3 cellular contexts compared by ENCODE assay signal in the genomic region with DNA sequence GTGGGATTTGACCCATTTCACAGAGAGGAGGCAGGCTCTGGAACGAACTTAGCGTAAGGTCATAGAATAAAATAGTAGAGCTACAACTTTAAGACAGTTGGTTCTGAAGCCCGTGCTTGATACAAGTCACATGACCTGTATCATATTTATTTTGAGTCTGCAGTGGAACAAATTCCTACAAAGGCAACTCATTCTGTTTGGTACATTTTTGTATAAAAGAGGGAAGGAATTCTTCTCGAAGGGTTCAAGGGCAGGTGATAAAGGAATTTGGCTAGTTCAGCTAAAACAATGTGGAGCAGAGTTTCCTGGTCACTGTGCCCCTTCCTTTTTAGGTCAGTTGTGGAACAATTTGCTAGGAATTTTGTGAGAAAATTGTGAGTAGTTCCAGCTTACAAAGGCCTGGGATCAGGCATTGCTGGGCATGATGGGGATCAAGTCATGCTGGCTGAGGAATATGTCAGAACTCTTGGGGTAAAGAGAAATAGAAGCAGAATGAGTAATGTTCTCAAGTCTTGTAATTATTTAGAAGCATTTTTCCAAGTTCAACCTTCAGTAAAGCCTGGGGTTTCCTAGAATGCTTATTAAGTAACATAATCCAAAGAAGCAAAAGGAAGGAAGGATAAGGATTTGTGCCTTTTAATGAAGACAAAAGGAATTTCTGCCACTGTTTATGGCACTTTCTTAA.
TF ChIP-seq lines count a peak whose summit lies in the region.

No MANE protein-coding gene starts in this region.

TF ChIP-seq in liver, 16 proteins besides CTCF, POLR2A, EP300 and RAD21:
- no peak for TF ChIP-seq FOXA2 (IDR thresholded peaks at IDR 0.05)
- peak; percentile 30 to 34 for TF ChIP-seq RXRA (IDR thresholded peaks at IDR 0.05)
- peak in 1 of 2 donors; percentile 16 for TF ChIP-seq EGR1 (IDR thresholded peaks at IDR 0.05; ENCODE audit: low read depth in 2 of 2)
- no peak for TF ChIP-seq HNF4G (IDR thresholded peaks at IDR 0.05)
- no peak for TF ChIP-seq JUND (IDR thresholded peaks at IDR 0.05)
- TF ChIP-seq SP1 (IDR thresholded peaks at IDR 0.05): peak; percentile 6
- no peak for TF ChIP-seq TAF1 (conservative IDR thresholded peaks at IDR 0.05)
- no peak for TF ChIP-seq HNF4A (conservative IDR thresholded peaks at IDR 0.05)
- TF ChIP-seq, protein P1, sequence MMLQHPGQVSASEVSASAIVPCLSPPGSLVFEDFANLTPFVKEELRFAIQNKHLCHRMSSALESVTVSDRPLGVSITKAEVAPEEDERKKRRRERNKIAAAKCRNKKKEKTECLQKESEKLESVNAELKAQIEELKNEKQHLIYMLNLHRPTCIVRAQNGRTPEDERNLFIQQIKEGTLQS (IDR thresholded peaks at IDR 0.05): no peak
- no peak for TF ChIP-seq YY1 (IDR thresholded peaks at IDR 0.05)
TF ChIP-seq in liver: peak in this region for 3.

TF ChIP-seq in HepG2, 621 proteins besides CTCF, POLR2A, EP300 and RAD21 (continues in another document):
- TF ChIP-seq NFRKB (IDR thresholded peaks at IDR 0.05) (no peak), TBX3 (IDR thresholded peaks at IDR 0.05; ENCODE audit: borderline replicate concordance) (no peak), MED13 (CRISPR knock-in tag; IDR thresholded peaks at IDR 0.05) (no peak), ZFX (CRISPR knock-in tag; IDR thresholded peaks at IDR 0.05; ENCODE audit: low read depth) (no peak), ZNF230 (CRISPR knock-in tag; IDR thresholded peaks at IDR 0.05) (no peak), THYN1 (CRISPR knock-in tag; IDR thresholded peaks at IDR 0.05; ENCODE audit: borderline replicate concordance, low read depth) (no peak)
- TF ChIP-seq, protein P2, sequence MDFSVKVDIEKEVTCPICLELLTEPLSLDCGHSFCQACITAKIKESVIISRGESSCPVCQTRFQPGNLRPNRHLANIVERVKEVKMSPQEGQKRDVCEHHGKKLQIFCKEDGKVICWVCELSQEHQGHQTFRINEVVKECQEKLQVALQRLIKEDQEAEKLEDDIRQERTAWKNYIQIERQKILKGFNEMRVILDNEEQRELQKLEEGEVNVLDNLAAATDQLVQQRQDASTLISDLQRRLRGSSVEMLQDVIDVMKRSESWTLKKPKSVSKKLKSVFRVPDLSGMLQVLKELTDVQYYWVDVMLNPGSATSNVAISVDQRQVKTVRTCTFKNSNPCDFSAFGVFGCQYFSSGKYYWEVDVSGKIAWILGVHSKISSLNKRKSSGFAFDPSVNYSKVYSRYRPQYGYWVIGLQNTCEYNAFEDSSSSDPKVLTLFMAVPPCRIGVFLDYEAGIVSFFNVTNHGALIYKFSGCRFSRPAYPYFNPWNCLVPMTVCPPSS (IDR thresholded peaks at IDR 0.05): no peak
- TF ChIP-seq, protein P3, sequence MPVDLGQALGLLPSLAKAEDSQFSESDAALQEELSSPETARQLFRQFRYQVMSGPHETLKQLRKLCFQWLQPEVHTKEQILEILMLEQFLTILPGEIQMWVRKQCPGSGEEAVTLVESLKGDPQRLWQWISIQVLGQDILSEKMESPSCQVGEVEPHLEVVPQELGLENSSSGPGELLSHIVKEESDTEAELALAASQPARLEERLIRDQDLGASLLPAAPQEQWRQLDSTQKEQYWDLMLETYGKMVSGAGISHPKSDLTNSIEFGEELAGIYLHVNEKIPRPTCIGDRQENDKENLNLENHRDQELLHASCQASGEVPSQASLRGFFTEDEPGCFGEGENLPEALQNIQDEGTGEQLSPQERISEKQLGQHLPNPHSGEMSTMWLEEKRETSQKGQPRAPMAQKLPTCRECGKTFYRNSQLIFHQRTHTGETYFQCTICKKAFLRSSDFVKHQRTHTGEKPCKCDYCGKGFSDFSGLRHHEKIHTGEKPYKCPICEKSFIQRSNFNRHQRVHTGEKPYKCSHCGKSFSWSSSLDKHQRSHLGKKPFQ (CRISPR knock-in tag; IDR thresholded peaks at IDR 0.05; ENCODE audit: insufficient replicate concordance): no peak
- TF ChIP-seq, protein P4, sequence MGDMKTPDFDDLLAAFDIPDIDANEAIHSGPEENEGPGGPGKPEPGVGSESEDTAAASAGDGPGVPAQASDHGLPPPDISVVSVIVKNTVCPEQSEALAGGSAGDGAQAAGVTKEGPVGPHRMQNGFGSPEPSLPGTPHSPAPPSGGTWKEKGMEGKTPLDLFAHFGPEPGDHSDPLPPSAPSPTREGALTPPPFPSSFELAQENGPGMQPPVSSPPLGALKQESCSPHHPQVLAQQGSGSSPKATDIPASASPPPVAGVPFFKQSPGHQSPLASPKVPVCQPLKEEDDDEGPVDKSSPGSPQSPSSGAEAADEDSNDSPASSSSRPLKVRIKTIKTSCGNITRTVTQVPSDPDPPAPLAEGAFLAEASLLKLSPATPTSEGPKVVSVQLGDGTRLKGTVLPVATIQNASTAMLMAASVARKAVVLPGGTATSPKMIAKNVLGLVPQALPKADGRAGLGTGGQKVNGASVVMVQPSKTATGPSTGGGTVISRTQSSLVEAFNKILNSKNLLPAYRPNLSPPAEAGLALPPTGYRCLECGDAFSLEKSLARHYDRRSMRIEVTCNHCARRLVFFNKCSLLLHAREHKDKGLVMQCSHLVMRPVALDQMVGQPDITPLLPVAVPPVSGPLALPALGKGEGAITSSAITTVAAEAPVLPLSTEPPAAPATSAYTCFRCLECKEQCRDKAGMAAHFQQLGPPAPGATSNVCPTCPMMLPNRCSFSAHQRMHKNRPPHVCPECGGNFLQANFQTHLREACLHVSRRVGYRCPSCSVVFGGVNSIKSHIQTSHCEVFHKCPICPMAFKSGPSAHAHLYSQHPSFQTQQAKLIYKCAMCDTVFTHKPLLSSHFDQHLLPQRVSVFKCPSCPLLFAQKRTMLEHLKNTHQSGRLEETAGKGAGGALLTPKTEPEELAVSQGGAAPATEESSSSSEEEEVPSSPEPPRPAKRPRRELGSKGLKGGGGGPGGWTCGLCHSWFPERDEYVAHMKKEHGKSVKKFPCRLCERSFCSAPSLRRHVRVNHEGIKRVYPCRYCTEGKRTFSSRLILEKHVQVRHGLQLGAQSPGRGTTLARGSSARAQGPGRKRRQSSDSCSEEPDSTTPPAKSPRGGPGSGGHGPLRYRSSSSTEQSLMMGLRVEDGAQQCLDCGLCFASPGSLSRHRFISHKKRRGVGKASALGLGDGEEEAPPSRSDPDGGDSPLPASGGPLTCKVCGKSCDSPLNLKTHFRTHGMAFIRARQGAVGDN (CRISPR knock-in tag; IDR thresholded peaks at IDR 0.05): no peak
- TF ChIP-seq, protein P5, sequence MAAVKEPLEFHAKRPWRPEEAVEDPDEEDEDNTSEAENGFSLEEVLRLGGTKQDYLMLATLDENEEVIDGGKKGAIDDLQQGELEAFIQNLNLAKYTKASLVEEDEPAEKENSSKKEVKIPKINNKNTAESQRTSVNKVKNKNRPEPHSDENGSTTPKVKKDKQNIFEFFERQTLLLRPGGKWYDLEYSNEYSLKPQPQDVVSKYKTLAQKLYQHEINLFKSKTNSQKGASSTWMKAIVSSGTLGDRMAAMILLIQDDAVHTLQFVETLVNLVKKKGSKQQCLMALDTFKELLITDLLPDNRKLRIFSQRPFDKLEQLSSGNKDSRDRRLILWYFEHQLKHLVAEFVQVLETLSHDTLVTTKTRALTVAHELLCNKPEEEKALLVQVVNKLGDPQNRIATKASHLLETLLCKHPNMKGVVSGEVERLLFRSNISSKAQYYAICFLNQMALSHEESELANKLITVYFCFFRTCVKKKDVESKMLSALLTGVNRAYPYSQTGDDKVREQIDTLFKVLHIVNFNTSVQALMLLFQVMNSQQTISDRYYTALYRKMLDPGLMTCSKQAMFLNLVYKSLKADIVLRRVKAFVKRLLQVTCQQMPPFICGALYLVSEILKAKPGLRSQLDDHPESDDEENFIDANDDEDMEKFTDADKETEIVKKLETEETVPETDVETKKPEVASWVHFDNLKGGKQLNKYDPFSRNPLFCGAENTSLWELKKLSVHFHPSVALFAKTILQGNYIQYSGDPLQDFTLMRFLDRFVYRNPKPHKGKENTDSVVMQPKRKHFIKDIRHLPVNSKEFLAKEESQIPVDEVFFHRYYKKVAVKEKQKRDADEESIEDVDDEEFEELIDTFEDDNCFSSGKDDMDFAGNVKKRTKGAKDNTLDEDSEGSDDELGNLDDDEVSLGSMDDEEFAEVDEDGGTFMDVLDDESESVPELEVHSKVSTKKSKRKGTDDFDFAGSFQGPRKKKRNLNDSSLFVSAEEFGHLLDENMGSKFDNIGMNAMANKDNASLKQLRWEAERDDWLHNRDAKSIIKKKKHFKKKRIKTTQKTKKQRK (IDR thresholded peaks at IDR 0.05; ENCODE audit: low read length): no peak

TF ChIP-seq in GM12878, 131 proteins besides CTCF, POLR2A, EP300 and RAD21:
- TF ChIP-seq, protein P6, sequence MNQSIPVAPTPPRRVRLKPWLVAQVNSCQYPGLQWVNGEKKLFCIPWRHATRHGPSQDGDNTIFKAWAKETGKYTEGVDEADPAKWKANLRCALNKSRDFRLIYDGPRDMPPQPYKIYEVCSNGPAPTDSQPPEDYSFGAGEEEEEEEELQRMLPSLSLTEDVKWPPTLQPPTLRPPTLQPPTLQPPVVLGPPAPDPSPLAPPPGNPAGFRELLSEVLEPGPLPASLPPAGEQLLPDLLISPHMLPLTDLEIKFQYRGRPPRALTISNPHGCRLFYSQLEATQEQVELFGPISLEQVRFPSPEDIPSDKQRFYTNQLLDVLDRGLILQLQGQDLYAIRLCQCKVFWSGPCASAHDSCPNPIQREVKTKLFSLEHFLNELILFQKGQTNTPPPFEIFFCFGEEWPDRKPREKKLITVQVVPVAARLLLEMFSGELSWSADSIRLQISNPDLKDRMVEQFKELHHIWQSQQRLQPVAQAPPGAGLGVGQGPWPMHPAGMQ (IDR thresholded peaks at IDR 0.05; ENCODE audit: borderline replicate concordance): no peak
- 0 out of 2 replicates have a peak, but pooled peaks have one; percentile 31 for TF ChIP-seq RAD51 (IDR thresholded peaks at IDR 0.05)
